In genomic region chr10:110498087-110498981, GRCh38 we compare ENCODE assay signal across 8 cellular contexts. TPM values are rescaled to one million over a fixed set of nuclear protein-coding genes. Genes with fewer than 3 reads are reported as not detected.
DNase-seq lines count a peak whose midpoint lies in the region; ATAC-seq and TF ChIP-seq lines count a peak whose summit lies in the region.

No MANE protein-coding gene starts in this region.

- ATAC-seq in GM18861 (IDR thresholded peaks at IDR 0.05; ENCODE audit: unreplicated experiment), result peak; percentile 6
- ATAC-seq in HG03103 (IDR thresholded peaks at IDR 0.05; ENCODE audit: low read depth, unreplicated experiment), result peak; percentile 8
- ATAC-seq in RWPE2 (ENCODE audit: low read depth), result no peak
- ATAC-seq in activated naive CD4-positive, alpha-beta T cell treated with anti-CD3 and anti-CD28 coated beads, Interleukin-2, amount 50 U/mL, for 72 hours, result peak; percentile 24 to 42

- peaks cover 78% of the 10 kb centered on the region for H3K79me2 ChIP-seq in ACC112 (ENCODE audit: control insufficient read depth, insufficient read depth, low read length, unreplicated experiment)

- DNase-seq in RWPE2 (ENCODE audit: low spot score) (no peak), right atrium auricular region (ENCODE audit: low spot score) (no peak), sigmoid colon (peak; percentile 79), LoVo (ENCODE audit: low spot score) (no peak)
- DNase-seq in activated naive CD4-positive, alpha-beta T cell treated with anti-CD3 and anti-CD28 coated beads, Interleukin-2, amount 50 U/mL, for 72 hours (ENCODE audit: low spot score in 2 of 2), result peak; percentile 59 to 74

- H2AFZ ChIP-seq in ACC112 (ENCODE audit: low read length, unreplicated experiment), result no peak overlapping the region

- peaks cover 22% of the 10 kb centered on the region; the same call in 1 of the 2 replicates for H3K36me3 ChIP-seq in ACC112 (ENCODE audit: insufficient read depth, low read length)
- peaks cover 39% of the 10 kb centered on the region for H3K36me3 ChIP-seq in RWPE2 (ENCODE audit: low read depth)
- no peaks in the 10 kb centered on the region for H3K36me3 ChIP-seq in right atrium auricular region
- H3K36me3 ChIP-seq in sigmoid colon, result no peaks in the 10 kb centered on the region

- TF ChIP-seq CTCF in RWPE2 (IDR thresholded peaks at IDR 0.05; ENCODE audit: poor library complexity, severe bottlenecking) (peak; percentile 26), right atrium auricular region (IDR thresholded peaks at IDR 0.05) (no peak), sigmoid colon (IDR thresholded peaks at IDR 0.05) (no peak)

- no peaks in the 10 kb centered on the region for H3K9me3 ChIP-seq in RWPE2 (ENCODE audit: severe bottlenecking)
- H3K9me3 ChIP-seq in right atrium auricular region, result no peaks in the 10 kb centered on the region
- no peaks in the 10 kb centered on the region for H3K9me3 ChIP-seq in sigmoid colon

- H3K27me3 ChIP-seq in ACC112 (ENCODE audit: insufficient read depth, low read length) (no peaks in the 10 kb centered on the region), RWPE2 (ENCODE audit: insufficient read depth, poor library complexity, severe bottlenecking) (no peaks in the 10 kb centered on the region), right atrium auricular region (no peaks in the 10 kb centered on the region), sigmoid colon (no peaks in the 10 kb centered on the region)

- H3K27ac ChIP-seq in ACC112 (ENCODE audit: low read depth, low read length), result peak overlapping the region; percentile 85
- peak overlapping the region; percentile 92 for H3K27ac ChIP-seq in RWPE2 (ENCODE audit: poor library complexity, severe bottlenecking)
- peak overlapping the region; percentile 95 to 97 for H3K27ac ChIP-seq in right atrium auricular region
- H3K27ac ChIP-seq in sigmoid colon, result peak overlapping the region; percentile 96 to 98 (median 97)

- intact Hi-C loops in sigmoid colon (cut with DNase I), result loop anchor here (5.0 to 10.0 kb wide), 2 partner anchors 271 to 416 kb away; partner anchors contain the start of genes BBIP1 and SHOC2

- TF ChIP-seq EP300 in sigmoid colon (IDR thresholded peaks at IDR 0.05), result no peak

- no peak for TF ChIP-seq POLR2A in sigmoid colon (IDR thresholded peaks at IDR 0.05)

- WGBS in sigmoid colon, 2 donors, result 2 to 3% methylated on average over 107 of the region's 107 CpGs

- H3K4me1 ChIP-seq in ACC112 (ENCODE audit: control insufficient read depth, insufficient read depth, low read length, unreplicated experiment) (peaks cover 24% of the 10 kb centered on the region), RWPE2 (ENCODE audit: insufficient read depth, poor library complexity, severe bottlenecking) (peaks cover 43% of the 10 kb centered on the region), right atrium auricular region (peaks cover 0 to 67% of the 10 kb centered on the region in 2 donors), sigmoid colon (peaks cover 0 to 79% (median 66%) of the 10 kb centered on the region in 4 donors)

- H3K4me3 ChIP-seq in ACC112 (ENCODE audit: low read depth, low read length), result peak overlapping the region; percentile 97
- H3K4me3 ChIP-seq in RWPE2 (ENCODE audit: severe bottlenecking), result peak overlapping the region; percentile 73
- peak overlapping the region; percentile 82 to 91 for H3K4me3 ChIP-seq in right atrium auricular region
- peak overlapping the region; percentile 36 to 83 (median 72) for H3K4me3 ChIP-seq in sigmoid colon

- H3K9me3 Mint-ChIP-seq in activated naive CD4-positive, alpha-beta T cell treated with anti-CD3 and anti-CD28 coated beads, Interleukin-2, amount 50 U/mL, for 72 hours, result no peaks in the 10 kb centered on the region

- peaks cover 21 to 43% of the 10 kb centered on the region in 2 donors for H3K36me3 Mint-ChIP-seq in activated naive CD4-positive, alpha-beta T cell treated with anti-CD3 and anti-CD28 coated beads, Interleukin-2, amount 50 U/mL, for 72 hours

- peak overlapping the region; percentile 85 to 92 for H3K27ac Mint-ChIP-seq in activated naive CD4-positive, alpha-beta T cell treated with anti-CD3 and anti-CD28 coated beads, Interleukin-2, amount 50 U/mL, for 72 hours

RNA-seq across cellular contexts. Expression of gene DUSP5, which starts 0.6 kb away (rescaled TPM):
- total RNA-seq in activated naive CD4-positive, alpha-beta T cell treated with anti-CD3 and anti-CD28 coated beads, Interleukin-2, amount 50 U/mL, for 72 hours, result 10 to 100 TPM; 23.0 to 32.4 TPM
- total RNA-seq in right atrium auricular region (10 to 100 TPM; 17.8 to 28.4 TPM), sigmoid colon (10 to 100 TPM in 2 of 4 donors, 1 to 10 TPM in 2; 3.6 to 42.1 (median 7.6) TPM)
- 10 to 100 TPM; 12.0 to 35.8 (median 20.9) TPM for polyA plus RNA-seq in sigmoid colon

Comparison
In these comparisons a context has a peak if more than half of its experiments do, and no peak if none do; other contexts are left out.
1. DNase-seq: peak in activated naive CD4-positive, alpha-beta T cell treated with anti-CD3 and anti-CD28 coated beads, Interleukin-2, amount 50 U/mL, for 72 hours (2 of 2) and sigmoid colon (single experiment); none in RWPE2 (single experiment), right atrium auricular region (single experiment) and LoVo (single experiment).
2. Peak in every context shown above with its lines, with median percentiles within 50 percentile points of each other: H3K27ac ChIP-seq and H3K4me3 ChIP-seq.